Comparison of ENCODE assay signal across 3 cellular contexts in genomic region chr7:94797404-94797803, GRCh38.
DNase-seq lines count a peak whose midpoint lies in the region; ATAC-seq, FAIRE-seq and TF ChIP-seq lines count a peak whose summit lies in the region.
"Not testable (repeated sequence)": the region's sequence is repeated elsewhere in the genome, so short reads cannot be mapped to it uniquely, and the experiment has no call there.

No MANE protein-coding gene starts in this region.

- not testable (repeated sequence) for H3K36me3 ChIP-seq in K562 (ENCODE audit: control insufficient read depth, insufficient read depth, low read length)

- not testable (repeated sequence) for H3K36me3 Mint-ChIP-seq in activated naive CD4-positive, alpha-beta T cell treated with anti-CD3 and anti-CD28 coated beads, Interleukin-2, amount 50 U/mL, for 24 hours

- intact Hi-C loops in K562 (cut with micrococcal nuclease) = not testable (repeated sequence)

- H3K9me1 ChIP-seq in K562 (ENCODE audit: control insufficient read depth, insufficient read depth, low read length) = not testable (repeated sequence)

- not testable (repeated sequence) for H4K20me1 ChIP-seq in K562 (replicated peaks; ENCODE audit: control insufficient read depth, insufficient read depth, low read length)

- not testable (repeated sequence) for H3K27me3 ChIP-seq in K562 (ENCODE audit: control insufficient read depth in 2 of 2, insufficient read depth in 2 of 2, low read length in 2 of 2)

- DNase-seq in A549 (ENCODE audit: low read depth in 1 of 2, low spot score in 1 of 2); K562 (ENCODE audit: extremely low read depth in 1 of 4, low spot score in 3 of 4): not testable (repeated sequence)

- H3K9me3 ChIP-seq in A549; K562 (replicated peaks; ENCODE audit: control insufficient read depth, insufficient read depth, low read depth, low read length): not testable (repeated sequence)

- CTCF ChIA-PET in A549 (lab: Yijun Ruan, JAX); K562 (lab: Yijun Ruan, JAX; ENCODE audit: low intra/inter-chr PET ratio): not testable (repeated sequence)

- not testable (repeated sequence) for H3K4me3 Mint-ChIP-seq in activated naive CD4-positive, alpha-beta T cell treated with anti-CD3 and anti-CD28 coated beads, Interleukin-2, amount 50 U/mL, for 24 hours

- not testable (repeated sequence) for H3K4me2 ChIP-seq in A549; K562 (ENCODE audit: insufficient read depth, low read length)

- H2AFZ ChIP-seq in K562 (ENCODE audit: low read depth, low read length) = not testable (repeated sequence)

- H3K9me3 Mint-ChIP-seq in activated naive CD4-positive, alpha-beta T cell treated with anti-CD3 and anti-CD28 coated beads, Interleukin-2, amount 50 U/mL, for 24 hours = not testable (repeated sequence)

- ATAC-seq in A549, K562: not testable (repeated sequence)

- not testable (repeated sequence) for FAIRE-seq in A549 (lab: Jason Lieb, UNC); K562 (lab: Jason Lieb, UNC)

- not testable (repeated sequence) for H3K79me2 ChIP-seq in K562 (ENCODE audit: control insufficient read depth, insufficient read depth, low read length)

- POLR2A ChIA-PET in A549 (lab: Yijun Ruan, JAX); K562 (lab: Yijun Ruan, JAX): not testable (repeated sequence)

- TF ChIP-seq EP300 in A549 (IDR thresholded peaks at IDR 0.05); K562 (IDR thresholded peaks at IDR 0.05; ENCODE audit: low read length): not testable (repeated sequence)

- H3K9ac ChIP-seq in K562 (ENCODE audit: insufficient read depth in 1 of 2, low read depth in 2 of 2, low read length in 2 of 2) = not testable (repeated sequence)

- not testable (repeated sequence) for H3K4me1 Mint-ChIP-seq in activated naive CD4-positive, alpha-beta T cell treated with anti-CD3 and anti-CD28 coated beads, Interleukin-2, amount 50 U/mL, for 24 hours

- not testable (repeated sequence) for TF ChIP-seq POLR2A in A549 (IDR thresholded peaks at IDR 0.05; ENCODE audit: low read length); K562 (conservative IDR thresholded peaks at IDR 0.05)

- H3K4me1 ChIP-seq in A549; K562 (replicated peaks in 1 of 2; ENCODE audit: control insufficient read depth in 2 of 2, insufficient read depth in 2 of 2, low read length in 2 of 2): not testable (repeated sequence)

- H3K27me3 Mint-ChIP-seq in activated naive CD4-positive, alpha-beta T cell treated with anti-CD3 and anti-CD28 coated beads, Interleukin-2, amount 50 U/mL, for 24 hours = not testable (repeated sequence)

- BruUV-seq in K562 (replicated peaks; lab: Mats Ljungman, UMichigan) = not testable (repeated sequence)

- H3K4me3 ChIP-seq in A549, K562: not testable (repeated sequence)

- in situ Hi-C loops in K562 (cut with MboI) = not testable (repeated sequence)

- H3K27ac ChIP-seq in A549; K562 (ENCODE audit: extremely low read depth, low read depth, low read length): not testable (repeated sequence)

- WGBS in A549 (ENCODE audit: missing lambda C conversion rate) = 82% methylated on average over 6 of the region's 6 CpGs
- WGBS in K562 (ENCODE audit: insufficient coverage, low coverage, missing lambda C conversion rate) = under 1% methylated on average over 6 of the region's 6 CpGs

- peak overlapping the region; percentile 49 for H3K27ac Mint-ChIP-seq in activated naive CD4-positive, alpha-beta T cell treated with anti-CD3 and anti-CD28 coated beads, Interleukin-2, amount 50 U/mL, for 24 hours

- TF ChIP-seq CTCF in A549 (IDR thresholded peaks at IDR 0.05); K562 (IDR thresholded peaks at IDR 0.05 in 2 of 3, conservative IDR thresholded peaks at IDR 0.05 in 1 of 3; ENCODE audit: insufficient read depth in 2 of 3, low read depth in 1 of 3, low read length in 3 of 3): not testable (repeated sequence)

- TF ChIP-seq RAD21 in A549 (conservative IDR thresholded peaks at IDR 0.05 in 1 of 2, IDR thresholded peaks at IDR 0.05 in 1 of 2); K562 (CRISPR knock-in tag; conservative IDR thresholded peaks at IDR 0.05 in 1 of 2, IDR thresholded peaks at IDR 0.05 in 1 of 2): not testable (repeated sequence)

TF ChIP-seq in A549, 52 proteins besides CTCF, POLR2A, EP300 and RAD21:
- TF ChIP-seq MAFK (IDR thresholded peaks at IDR 0.05; ENCODE audit: partially characterized antibody) = peak; percentile 60

TF ChIP-seq in K562, 482 proteins besides CTCF, POLR2A, EP300 and RAD21:
- TF ChIP-seq C11orf30 (IDR thresholded peaks at IDR 0.05; ENCODE audit: low read depth) (peak; percentile 38; the same call in 1 of the 2 replicates), ZNF316 (IDR thresholded peaks at IDR 0.05) (peak; percentile 63), MAFG (tag; conservative IDR thresholded peaks at IDR 0.05) (0 out of 2 replicates have a peak, but pooled peaks have one; percentile 8)
